Comparison of ENCODE assay signal across 10 cellular contexts in the genomic region with DNA sequence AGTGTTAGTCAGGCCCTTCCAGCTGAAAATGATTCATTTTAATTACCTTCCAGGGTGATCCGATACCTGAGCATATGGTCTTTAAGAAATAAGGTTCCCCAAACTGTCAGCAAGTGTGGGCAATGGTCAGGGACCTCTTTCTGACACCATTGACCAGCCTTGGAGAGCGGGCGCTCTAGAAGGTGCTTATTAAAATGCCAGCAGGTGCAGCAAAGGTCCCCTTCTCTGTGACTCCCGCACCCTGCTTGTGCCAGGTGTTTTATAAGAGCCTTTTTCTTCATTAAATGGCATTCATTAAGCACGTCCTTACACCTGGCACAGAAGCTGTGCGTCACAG.
DNase-seq lines count a peak whose midpoint lies in the region; ATAC-seq, FAIRE-seq and TF ChIP-seq lines count a peak whose summit lies in the region.
"Had no signal": no experiment of that assay in that cellular context is flagged by ENCODE, and none has a peak within 500 bp of the region (broad histone marks: within the 10 kb centered on the region; RNA-seq: fewer than 3 reads in every experiment).

No MANE protein-coding gene starts in this region.

- H3K27ac Mint-ChIP-seq in naive B cell, result peak overlapping the region; percentile 39 to 97 (median 92)
- H3K27ac Mint-ChIP-seq: HFFc6 had no signal

- DNase-seq in NCI-H774 (lab: John Stamatoyannopoulos, UW), result peak; percentile 96
- DNase-seq in naive B cell, result no peak
- no peak for DNase-seq in right atrium auricular region (ENCODE audit: low spot score)
- DNase-seq in H54 (ENCODE audit: insufficient read length, low spot score), result no peak
- DNase-seq: HFFc6, mesenchymal stem cell had no signal

- H3K27me3 Mint-ChIP-seq in naive B cell, result no peaks in the 10 kb centered on the region

- H3K9me3 Mint-ChIP-seq in naive B cell, result peaks cover 0 to 2% (median 0%) of the 10 kb centered on the region in 7 donors
- H3K9me3 Mint-ChIP-seq: HFFc6 had no signal

- peaks cover 27 to 48% (median 39%) of the 10 kb centered on the region in 3 donors for H3K4me1 Mint-ChIP-seq in naive B cell

- H3K9me3 ChIP-seq in right atrium auricular region, result no peaks in the 10 kb centered on the region

- H3K36me3 ChIP-seq in right atrium auricular region, result no peaks in the 10 kb centered on the region

- no peak for FAIRE-seq in H54 (lab: Jason Lieb, UNC)
- FAIRE-seq: endothelial cell of umbilical vein had no signal

- peaks cover 0 to 5% of the 10 kb centered on the region in 2 donors for H3K4me1 ChIP-seq in right atrium auricular region

- TF ChIP-seq POLR2A in H54 (IDR thresholded peaks at IDR 0.05; ENCODE audit: low read depth, low read length), result no peak

- H3K36me3 Mint-ChIP-seq in naive B cell, result no peaks in the 10 kb centered on the region

- H3K27ac ChIP-seq in right atrium auricular region, result no peak overlapping the region

- H3K27me3 ChIP-seq in right atrium auricular region, result no peaks in the 10 kb centered on the region

- ATAC-seq in GM18502 (IDR thresholded peaks at IDR 0.05; ENCODE audit: poor library complexity, unreplicated experiment), result peak; percentile 25
- peak; percentile 28 for ATAC-seq in HG02970 (IDR thresholded peaks at IDR 0.05; ENCODE audit: low FRiP score, unreplicated experiment)
- peak; percentile 6 to 25 for ATAC-seq in naive B cell (ENCODE audit: low read depth in 2 of 2)
- no peak for ATAC-seq in GM21360 (IDR thresholded peaks at IDR 0.05; ENCODE audit: unreplicated experiment)

- H3K4me3 ChIP-seq in right atrium auricular region, result no peak overlapping the region

- no peak for TF ChIP-seq CTCF in right atrium auricular region (IDR thresholded peaks at IDR 0.05)

- peak overlapping the region; percentile 72 to 94 (median 88) for H3K4me3 Mint-ChIP-seq in naive B cell
- H3K4me3 Mint-ChIP-seq: HFFc6 had no signal
